ENCODE assay signal across 10 cellular contexts in the genomic region with DNA sequence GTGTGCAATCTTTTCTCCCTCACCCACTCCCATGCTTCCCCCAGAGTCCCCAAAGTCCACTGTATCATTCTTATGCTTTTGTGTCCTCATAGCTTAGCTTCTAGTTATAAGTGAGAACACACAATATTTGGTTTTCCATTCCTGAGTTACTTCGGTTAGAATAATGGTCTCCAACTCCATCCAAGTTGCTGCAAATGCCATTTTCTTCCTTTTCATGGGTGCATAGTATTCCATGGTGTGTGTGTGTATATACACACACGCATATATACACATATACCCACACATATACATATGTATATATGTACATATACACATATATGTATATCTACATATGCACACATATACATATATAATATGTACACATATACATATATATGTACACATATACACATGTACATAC.
"Had no signal": no experiment of that assay in that cellular context is flagged by ENCODE, and none has a peak within 500 bp of the region (broad histone marks: within the 10 kb centered on the region; RNA-seq: fewer than 3 reads in every experiment).

No MANE protein-coding gene starts in this region.

- H3K4me1 ChIP-seq: HAP-1 had no signal

- H3K9me3 ChIP-seq: HAP-1 had no signal

- H2AFZ ChIP-seq: GM23248, GM23338 had no signal

- H3K4me1 Mint-ChIP-seq: GM23338, H9 had no signal

- FAIRE-seq: H1, H54 had no signal

- DNase-seq: GM23248, GOT3, H7, H9, HCEC 1CT had no signal

- H3K4me2 ChIP-seq: GM23338 had no signal

- ATAC-seq: GM23338, HCT116 had no signal

- H3K4me3 ChIP-seq: GM23248, GM23338, HAP-1 had no signal

- H3K9ac ChIP-seq: GM23248 had no signal

- H3K27ac Mint-ChIP-seq: GM23338, H9 had no signal

- H3K4me3 Mint-ChIP-seq: GM23338, H9 had no signal

- H3K36me3 ChIP-seq: HAP-1 had no signal

- H3K27ac ChIP-seq: GM23248 had no signal
